ENCODE assay signal across 18 cellular contexts in the genomic region with DNA sequence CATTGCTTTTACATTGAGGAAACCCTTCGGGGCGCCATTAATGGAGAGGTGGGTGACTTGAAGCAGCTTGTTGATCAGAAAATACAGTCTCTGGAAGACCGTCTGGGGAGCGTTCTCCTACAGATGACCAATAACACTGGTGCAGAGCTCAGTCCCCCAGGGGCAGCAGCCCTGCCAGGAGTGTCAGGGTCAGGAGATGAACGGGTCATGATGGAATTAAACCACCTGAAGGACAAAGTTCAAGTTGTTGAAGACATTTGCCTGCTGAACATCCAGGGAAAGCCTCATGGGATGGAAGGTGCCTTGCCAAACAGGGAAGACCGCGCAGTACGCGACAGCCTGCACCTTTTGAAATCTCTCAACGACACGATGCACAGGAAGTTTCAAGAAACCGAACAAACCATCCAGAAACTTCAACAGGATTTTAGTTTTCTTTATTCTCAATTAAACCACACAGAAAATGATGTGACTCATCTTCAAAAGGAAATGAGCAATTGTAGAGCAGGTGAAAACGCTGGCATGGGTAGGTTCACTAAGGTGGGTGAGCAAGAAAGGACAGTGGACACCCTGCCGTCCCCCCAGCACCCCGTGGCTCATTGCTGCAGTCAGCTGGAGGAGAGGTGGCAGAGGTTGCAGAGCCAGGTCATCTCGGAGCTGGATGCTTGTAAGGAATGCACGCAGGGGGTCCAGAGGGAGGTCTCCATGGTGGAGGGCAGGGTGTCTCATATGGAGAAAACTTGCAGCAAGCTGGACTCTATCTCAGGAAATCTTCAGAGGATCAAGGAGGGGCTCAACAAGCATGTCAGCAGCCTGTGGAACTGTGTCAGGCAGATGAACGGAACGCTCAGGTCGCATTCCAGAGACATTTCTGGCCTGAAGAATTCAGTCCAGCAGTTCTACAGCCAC. TPM values are rescaled to one million over a fixed set of nuclear protein-coding genes. Genes with fewer than 3 reads are reported as not detected.
DNase-seq lines count a peak whose midpoint lies in the region; ATAC-seq and TF ChIP-seq lines count a peak whose summit lies in the region.
"Had no signal": no experiment of that assay in that cellular context is flagged by ENCODE, and none has a peak within 500 bp of the region (broad histone marks: within the 10 kb centered on the region; RNA-seq: fewer than 3 reads in every experiment).

No MANE protein-coding gene starts in this region.

- WGBS in IMR-90 (ENCODE audit: extremely low coverage in 2 of 2, insufficient read length in 1 of 2), 2 experiments = 76% methylated on average over 15 of the region's 20 CpGs; no CpG with 5 or more reads in 1 of the 2 experiments

- H2BK20ac ChIP-seq in IMR-90 (ENCODE audit: low read depth, low read length) = no peak overlapping the region

- no peak for ATAC-seq in IMR-90 (ENCODE audit: low read depth)
- ATAC-seq in left lobe of liver = no peak
- no peak for ATAC-seq in GM19455 (IDR thresholded peaks at IDR 0.05; ENCODE audit: unreplicated experiment)
- ATAC-seq in GM18502 (IDR thresholded peaks at IDR 0.05; ENCODE audit: poor library complexity, unreplicated experiment) = no peak
- ATAC-seq: gastrocnemius medialis, right cardiac atrium had no signal

- H3K18ac ChIP-seq in IMR-90 (ENCODE audit: low read depth, low read length) = no peak overlapping the region

- H3K27ac Mint-ChIP-seq in CD4-positive, alpha-beta memory T cell = peak overlapping the region; percentile 83 to 98 (median 96)
- peak overlapping the region; percentile 14 for H3K27ac Mint-ChIP-seq in activated naive CD4-positive, alpha-beta T cell treated with anti-CD3 and anti-CD28 coated beads, Interleukin-2, amount 50 U/mL, for 24 hours

- BruUV-seq in IMR-90 (replicated peaks; lab: Mats Ljungman, UMichigan) = no TSS peak

- CTCF ChIA-PET in CD4-positive, alpha-beta memory T cell (lab: Charles Lee; ENCODE audit: partially characterized antibody) = interaction anchor here (0.8 to 1.7 kb wide), 4 partner anchors 9 to 354 kb away, joined by 3 to 4 read pairs (median 3); no protein-coding TSS in a partner anchor
- CTCF ChIA-PET in IMR-90 (lab: Yijun Ruan, JAX) = no interaction called here

- H2BK120ac ChIP-seq in IMR-90 (ENCODE audit: low read depth, low read length) = no peak overlapping the region

- no peak overlapping the region for H4K8ac ChIP-seq in IMR-90 (ENCODE audit: low read depth in 2 of 2, low read length in 2 of 2)

- POLR2A ChIA-PET in CD4-positive, alpha-beta memory T cell (lab: Charles Lee; ENCODE audit: partially characterized antibody) = interaction anchor here (0.9 to 2.9 kb wide), 8 partner anchors 8 to 714 kb away, joined by 3 to 13 read pairs (median 4); no protein-coding TSS in a partner anchor
- POLR2A ChIA-PET in IMR-90 (lab: Charles Lee; ENCODE audit: unreplicated experiment) = no interaction called here

- H3K56ac ChIP-seq in IMR-90 (ENCODE audit: extremely low read depth, insufficient read depth, low read length) = no peak overlapping the region

- peak overlapping the region; percentile 24 for H2AFZ ChIP-seq in IMR-90 (replicated peaks; ENCODE audit: low read length, poor library complexity)

- H2BK5ac ChIP-seq in IMR-90 (ENCODE audit: low read depth, low read length, poor library complexity, severe bottlenecking) = no peak overlapping the region

- H3K27me3 Mint-ChIP-seq in CD4-positive, alpha-beta memory T cell = no peaks in the 10 kb centered on the region
- no peaks in the 10 kb centered on the region for H3K27me3 Mint-ChIP-seq in activated naive CD4-positive, alpha-beta T cell treated with anti-CD3 and anti-CD28 coated beads, Interleukin-2, amount 50 U/mL, for 24 hours

- H3K4me1 Mint-ChIP-seq in CD4-positive, alpha-beta memory T cell = peaks cover 40 to 70% (median 58%) of the 10 kb centered on the region in 4 donors
- H3K4me1 Mint-ChIP-seq in activated naive CD4-positive, alpha-beta T cell treated with anti-CD3 and anti-CD28 coated beads, Interleukin-2, amount 50 U/mL, for 24 hours = peaks cover 44% of the 10 kb centered on the region

- H2AK9ac ChIP-seq in IMR-90 (replicated peaks; ENCODE audit: low read depth, low read length, poor library complexity) = no peak overlapping the region

- peak overlapping the region in 1 of 2 donors; percentile 21 for H3K4me3 ChIP-seq in CD4-positive, alpha-beta memory T cell (ENCODE audit: low read length in 2 of 2)
- H3K4me3 ChIP-seq in IMR-90 (ENCODE audit: insufficient read depth, low read depth, low read length) = no peak overlapping the region
- H3K4me3 ChIP-seq: gastrocnemius medialis, transverse colon had no signal

- intact Hi-C loops in CD4-positive, alpha-beta memory T cell (cut with micrococcal nuclease) = loop anchor here (2.0 to 5.0 kb wide), 2 partner anchors 15 to 84 kb away; no protein-coding TSS in a partner anchor
- intact Hi-C loops in IMR-90 (cut with micrococcal nuclease) (no loop called here), posterior cingulate gyrus (cut with DNase I) (no loop called here)

- H3K4ac ChIP-seq in IMR-90 (ENCODE audit: low read depth, low read length) = no peak overlapping the region

- no peak overlapping the region for H3K9ac ChIP-seq in IMR-90 (ENCODE audit: low read depth, low read length)

- no peak overlapping the region for H3K4me2 ChIP-seq in IMR-90 (ENCODE audit: low read depth, low read length)

- H4K5ac ChIP-seq in IMR-90 (ENCODE audit: low read depth, low read length) = no peak overlapping the region

- H3K4me3 Mint-ChIP-seq in CD4-positive, alpha-beta memory T cell = peak overlapping the region; percentile 73 to 90 (median 84)
- H3K4me3 Mint-ChIP-seq in activated naive CD4-positive, alpha-beta T cell treated with anti-CD3 and anti-CD28 coated beads, Interleukin-2, amount 50 U/mL, for 24 hours = peak overlapping the region; percentile 30

- TF ChIP-seq POLR2A in IMR-90 (IDR thresholded peaks at IDR 0.05; ENCODE audit: low read depth, low read length) = no peak

- no peak for TF ChIP-seq CTCF in IMR-90 (conservative IDR thresholded peaks at IDR 0.05; ENCODE audit: low read depth, low read length)

- no peaks in the 10 kb centered on the region; the same call in 1 of the 2 replicates for H3K9me1 ChIP-seq in IMR-90 (ENCODE audit: insufficient read depth, low read length)

- peaks cover 1 to 6% of the 10 kb centered on the region in 2 donors for H3K36me3 Mint-ChIP-seq in CD4-positive, alpha-beta memory T cell
- peaks cover 4% of the 10 kb centered on the region for H3K36me3 Mint-ChIP-seq in activated naive CD4-positive, alpha-beta T cell treated with anti-CD3 and anti-CD28 coated beads, Interleukin-2, amount 50 U/mL, for 24 hours

- dilution Hi-C loops in IMR-90 (cut with HindIII; ENCODE audit: low sequenced_read_pairs, unreplicated experiment) = no loop called here

- no peak overlapping the region for H2BK15ac ChIP-seq in IMR-90 (ENCODE audit: low read depth, low read length)

- H4K91ac ChIP-seq in IMR-90 (ENCODE audit: insufficient read depth, low read depth, low read length) = no peak overlapping the region

- H4K20me1 ChIP-seq in IMR-90 (ENCODE audit: insufficient read depth, low read length) = no peaks in the 10 kb centered on the region

- H3K9me3 ChIP-seq in CD4-positive, alpha-beta memory T cell (ENCODE audit: control insufficient read depth in 1 of 2, low read length in 2 of 2) = no peaks in the 10 kb centered on the region
- H3K9me3 ChIP-seq in IMR-90 (ENCODE audit: control insufficient read depth, insufficient read depth, low read length) = peaks cover 9% of the 10 kb centered on the region
- H3K9me3 ChIP-seq: gastrocnemius medialis, transverse colon had no signal

- H3K36me3 ChIP-seq in CD4-positive, alpha-beta memory T cell (ENCODE audit: insufficient read depth, low read length) = no peaks in the 10 kb centered on the region
- no peaks in the 10 kb centered on the region for H3K36me3 ChIP-seq in IMR-90 (ENCODE audit: control insufficient read depth, insufficient read depth, low read length)
- H3K36me3 ChIP-seq: gastrocnemius medialis, transverse colon had no signal

- no peak overlapping the region for H3K14ac ChIP-seq in IMR-90 (replicated peaks; ENCODE audit: low read depth, low read length)

- in situ Hi-C loops in IMR-90 (cut with MboI; ENCODE audit: low sequenced_read_pairs) = no loop called here

- H3K9me3 Mint-ChIP-seq in CD4-positive, alpha-beta memory T cell = peaks cover 0 to 9% (median 5%) of the 10 kb centered on the region in 8 donors
- peaks cover 8% of the 10 kb centered on the region for H3K9me3 Mint-ChIP-seq in activated naive CD4-positive, alpha-beta T cell treated with anti-CD3 and anti-CD28 coated beads, Interleukin-2, amount 50 U/mL, for 24 hours

- H3K23ac ChIP-seq in IMR-90 (ENCODE audit: low read depth, low read length) = no peak overlapping the region

- H3K27ac ChIP-seq in CD4-positive, alpha-beta memory T cell (ENCODE audit: low read depth, low read length) = peak overlapping the region; percentile 48
- H3K27ac ChIP-seq in IMR-90 (ENCODE audit: insufficient read depth, low read length) = no peak overlapping the region
- H3K27ac ChIP-seq: gastrocnemius medialis, transverse colon had no signal

- peak; percentile 34 to 58 (median 41) for DNase-seq in CD4-positive, alpha-beta memory T cell
- no peak for DNase-seq in IMR-90
- peak; percentile 33 for DNase-seq in left lobe of liver (ENCODE audit: low spot score)
- DNase-seq in NCI-H69 (lab: John Stamatoyannopoulos, UW) = no peak
- no peak for DNase-seq in posterior cingulate gyrus
- DNase-seq: DND-41; gastrocnemius medialis; Karpas-422; NCI-H1417 treated with DMSO at 0.1 percent for 48 hours; NCI-H2227 treated with DMSO at 0.1 percent for 48 hours; NK-92 treated with Interleukin-12 subunit alpha and Interleukin-12 subunit beta, amount 100 ng/mL, for 24 hours; right cardiac atrium; stimulated activated CD4-positive, alpha-beta T cell treated with anti-CD3 and anti-CD28 coated beads, Interleukin-1b, Interleukin-23, amount 100 ng/mL, for 48 hours; transverse colon had no signal

- no peak for TF ChIP-seq RAD21 in IMR-90 (IDR thresholded peaks at IDR 0.05; ENCODE audit: low read length)

- no peak overlapping the region for H2AK5ac ChIP-seq in IMR-90 (ENCODE audit: low read depth, low read length)

- peaks cover 58% of the 10 kb centered on the region for H3K4me1 ChIP-seq in CD4-positive, alpha-beta memory T cell (ENCODE audit: insufficient read depth, low read length)
- peaks cover 2% of the 10 kb centered on the region; the same call in 1 of the 2 replicates for H3K4me1 ChIP-seq in IMR-90 (ENCODE audit: control insufficient read depth, insufficient read depth, low read length)
- H3K4me1 ChIP-seq: gastrocnemius medialis, transverse colon had no signal

- no peaks in the 10 kb centered on the region for H3K79me1 ChIP-seq in IMR-90 (ENCODE audit: low read depth in 1 of 2, low read length in 2 of 2)

- no peaks in the 10 kb centered on the region for H3K27me3 ChIP-seq in CD4-positive, alpha-beta memory T cell (ENCODE audit: insufficient read depth, low read length)
- peaks cover 8% of the 10 kb centered on the region for H3K27me3 ChIP-seq in IMR-90 (ENCODE audit: control insufficient read depth, insufficient read depth, low read length)
- H3K27me3 ChIP-seq: gastrocnemius medialis, transverse colon had no signal

RNA-seq across cellular contexts. Expression of gene EMILIN2, which starts 45.0 kb away (rescaled TPM):
- 10 to 100 TPM in 1 of 2 experiments, 1 to 10 TPM in 1; 9.5 to 11.4 TPM for total RNA-seq in CD4-positive, alpha-beta memory T cell
- polyA plus RNA-seq in CD4-positive, alpha-beta memory T cell = 1 to 10 TPM; 4.9 to 7.7 TPM
- total RNA-seq in IMR-90 (2012; rRNA removed) = under 0.01 TPM in 2 replicates
- 0.14 and 0.34 TPM in 2 replicates for polyA plus RNA-seq in IMR-90 (2012; rRNA removed)
- 0.24 and 0.29 TPM in 2 replicates for polyA plus RNA-seq in IMR-90 (2012; cell fraction: cytosol; rRNA removed)
- polyA plus RNA-seq in IMR-90 (2012; cell fraction: nucleus; rRNA removed; ENCODE audit: low replicate concordance) = 0.73 and 0.91 TPM in 2 replicates
- 0.53 TPM for total RNA-seq in left lobe of liver
- polyA plus RNA-seq: neural cell had no signal

Comparison
In these comparisons a context has a peak if more than half of its experiments do, and no peak if none do; other contexts are left out.
1. DNase-seq: peak in CD4-positive, alpha-beta memory T cell (5 of 5) and left lobe of liver (single experiment); none in IMR-90 (single experiment), NCI-H69 (single experiment) and posterior cingulate gyrus (0 of 10).